Comparison of ENCODE assay signal across 8 cellular contexts in genomic region chr4:151099976-151100417, GRCh38. TPM values are rescaled to one million over a fixed set of nuclear protein-coding genes. Genes with fewer than 3 reads are reported as not detected.
DNase-seq lines count a peak whose midpoint lies in the region; ATAC-seq and TF ChIP-seq lines count a peak whose summit lies in the region.

No MANE protein-coding gene starts in this region.

- ATAC-seq in CD4-positive, alpha-beta T cell (ENCODE audit: poor library complexity) = no peak
- ATAC-seq in activated B cell treated with CpG ODN at 0.5 μM for 24 hours (ENCODE audit: low read depth) (no peak), HG03439 (IDR thresholded peaks at IDR 0.05; ENCODE audit: unreplicated experiment) (no peak)

- no peak for TF ChIP-seq CTCF in CD4-positive, alpha-beta T cell (IDR thresholded peaks at IDR 0.05)
- TF ChIP-seq CTCF in HEK293 (tag by site-specific recombination; IDR thresholded peaks at IDR 0.05) = no peak
- TF ChIP-seq CTCF in activated B cell treated with CpG ODN at 0.5 μM for 24 hours (IDR thresholded peaks at IDR 0.05) = no peak
- no peak for TF ChIP-seq CTCF in fibroblast of villous mesenchyme (IDR thresholded peaks at IDR 0.05; ENCODE audit: insufficient read depth, low read depth, low read length)
- no peak for TF ChIP-seq CTCF in osteocyte (IDR thresholded peaks at IDR 0.05)
- TF ChIP-seq CTCF in GM10248 (IDR thresholded peaks at IDR 0.05; ENCODE audit: control extremely low read depth, extremely low read depth, low read depth, missing control alignments) = no peak

- peak overlapping the region; percentile 68 for H3K27ac ChIP-seq in CD4-positive, alpha-beta T cell (ENCODE audit: low read depth, low read length)
- peak overlapping the region; percentile 91 for H3K27ac ChIP-seq in HEK293 (ENCODE audit: extremely low read depth, low read depth, low read length)

- no peaks in the 10 kb centered on the region for H3K9me3 ChIP-seq in CD4-positive, alpha-beta T cell (ENCODE audit: control insufficient read depth, low read length)
- no peaks in the 10 kb centered on the region for H3K9me3 ChIP-seq in HEK293 (ENCODE audit: control insufficient read depth, insufficient read depth, low read depth, low read length)

- peak overlapping the region; percentile 57 for H3K4me3 ChIP-seq in HEK293 (ENCODE audit: low read depth, low read length)
- H3K4me3 ChIP-seq in fibroblast of villous mesenchyme (ENCODE audit: low read depth, low read length) = peak overlapping the region; percentile 95

- peaks cover 59% of the 10 kb centered on the region for H3K36me3 Mint-ChIP-seq in CD4-positive, alpha-beta T cell (ENCODE audit: low read depth)
- H3K36me3 Mint-ChIP-seq in activated B cell treated with CpG ODN at 0.5 μM for 24 hours (ENCODE audit: low read depth) (peaks cover 53% of the 10 kb centered on the region), osteocyte (ENCODE audit: unreplicated experiment) (peaks cover 37% of the 10 kb centered on the region)

- no peaks in the 10 kb centered on the region for H3K4me1 ChIP-seq in HEK293 (ENCODE audit: control insufficient read depth, insufficient read depth, low read length)

- H3K4me3 Mint-ChIP-seq in CD4-positive, alpha-beta T cell = peak overlapping the region; percentile 87
- peak overlapping the region; percentile 99 for H3K4me3 Mint-ChIP-seq in activated B cell treated with CpG ODN at 0.5 μM for 24 hours
- H3K4me3 Mint-ChIP-seq in osteocyte (ENCODE audit: unreplicated experiment) = peak overlapping the region; percentile 96

- POLR2A ChIA-PET in CD4-positive, alpha-beta T cell (lab: Charles Lee) = interaction anchor here (0.7 to 4.4 kb wide), 3 partner anchors 11 to 1437 kb away, joined by 3 to 78 read pairs (median 13); partner anchors contain the start of gene LRBA
- POLR2A ChIA-PET in HEK293 (lab: Yijun Ruan, JAX) = no interaction called here
- POLR2A ChIA-PET in activated B cell treated with CpG ODN at 0.5 μM for 24 hours (lab: Charles Lee) = interaction anchor here (0.6 to 4.8 kb wide), 8 partner anchors 11 to 660 kb away, joined by 3 to 45 read pairs (median 4); partner anchors contain the start of genes GATB and LRBA
- POLR2A ChIA-PET in GM10248 (lab: Yijun Ruan, JAX) = interaction anchor here (1.0 kb wide), 1 partner anchor 12 kb away, joined by 3 read pairs; no protein-coding TSS in a partner anchor

- peak overlapping the region; percentile 88 for H3K27ac Mint-ChIP-seq in CD4-positive, alpha-beta T cell
- H3K27ac Mint-ChIP-seq in activated B cell treated with CpG ODN at 0.5 μM for 24 hours = peak overlapping the region; percentile 98
- H3K27ac Mint-ChIP-seq in osteocyte (ENCODE audit: unreplicated experiment) = peak overlapping the region; percentile 98

- peaks cover 36% of the 10 kb centered on the region for H3K4me1 Mint-ChIP-seq in CD4-positive, alpha-beta T cell (ENCODE audit: low read depth)
- H3K4me1 Mint-ChIP-seq in activated B cell treated with CpG ODN at 0.5 μM for 24 hours = peaks cover 40% of the 10 kb centered on the region
- peaks cover 29% of the 10 kb centered on the region for H3K4me1 Mint-ChIP-seq in osteocyte (ENCODE audit: unreplicated experiment)

- DNase-seq in CD4-positive, alpha-beta T cell = no peak
- DNase-seq in activated B cell treated with CpG ODN at 0.5 μM for 24 hours (no peak), fibroblast of villous mesenchyme (ENCODE audit: low read depth) (no peak), osteocyte (ENCODE audit: extremely low spot score, unreplicated experiment) (no peak), inferior parietal cortex (ENCODE audit: extremely low spot score) (no peak), GM10248 (ENCODE audit: extremely low spot score) (no peak)

- H3K36me3 ChIP-seq in HEK293 (ENCODE audit: control insufficient read depth in 2 of 2, insufficient read depth in 1 of 2, low read length in 2 of 2) = peaks cover 12 to 53% of the 10 kb centered on the region in 2 experiments

- CTCF ChIA-PET in CD4-positive, alpha-beta T cell (lab: Charles Lee) = interaction anchor here (1.3 to 2.4 kb wide), 3 partner anchors 17 to 1680 kb away, joined by 3 to 6 read pairs (median 6); partner anchors contain the start of genes ARFIP1, FHIP1A and TIGD4
- CTCF ChIA-PET in HEK293 (lab: Yijun Ruan, JAX) (interaction anchor here (0.6 kb wide), 1 partner anchor 1100 kb away, joined by 3 read pairs; no protein-coding TSS in a partner anchor), activated B cell treated with CpG ODN at 0.5 μM for 24 hours (lab: Charles Lee) (interaction anchor here (0.6 kb wide), 1 partner anchor 95 kb away, joined by 3 read pairs; no protein-coding TSS in a partner anchor), GM10248 (lab: Yijun Ruan, JAX) (interaction anchor here (0.9 to 2.9 kb wide), 3 partner anchors 9 to 17 kb away, joined by 3 to 16 read pairs (median 6); no protein-coding TSS in a partner anchor)

- intact Hi-C loops in CD4-positive, alpha-beta T cell (cut with DNase I, micrococcal nuclease) = loop anchor here (1.0 to 5.0 kb wide), 6 partner anchors 85 to 1679 kb away; partner anchors contain the start of genes FBXW7 (in 2 of the 2), LRBA (in 2 of the 2), ARFIP1 (in 1 of the 2) and FHIP1A (in 1 of the 2)
- intact Hi-C loops in activated B cell treated with CpG ODN at 0.5 μM for 24 hours (cut with micrococcal nuclease) = loop anchor here (1.0 to 5.0 kb wide), 5 partner anchors 85 to 1679 kb away; partner anchors contain the start of genes ARFIP1, DCLK2, FBXW7 and FHIP1A

- H3K27me3 ChIP-seq in CD4-positive, alpha-beta T cell (ENCODE audit: control insufficient read depth, insufficient read depth, low read length) = no peaks in the 10 kb centered on the region

- H3K9me3 Mint-ChIP-seq in CD4-positive, alpha-beta T cell = no peaks in the 10 kb centered on the region
- H3K9me3 Mint-ChIP-seq in activated B cell treated with CpG ODN at 0.5 μM for 24 hours (no peaks in the 10 kb centered on the region), osteocyte (ENCODE audit: unreplicated experiment) (no peaks in the 10 kb centered on the region)

- no peaks in the 10 kb centered on the region for H3K27me3 Mint-ChIP-seq in CD4-positive, alpha-beta T cell
- H3K27me3 Mint-ChIP-seq in activated B cell treated with CpG ODN at 0.5 μM for 24 hours (peaks cover 4% of the 10 kb centered on the region), osteocyte (ENCODE audit: unreplicated experiment) (peaks cover 3% of the 10 kb centered on the region)

TF ChIP-seq in HEK293, 187 proteins besides CTCF, POLR2A, EP300 and RAD21 (continues in another document):
- TF ChIP-seq PBX3 (CRISPR knock-in tag; IDR thresholded peaks at IDR 0.05) = no peak
- no peak for TF ChIP-seq PRDM6 (tag by site-specific recombination; IDR thresholded peaks at IDR 0.05)
- TF ChIP-seq YY2 (tag by site-specific recombination; IDR thresholded peaks at IDR 0.05) = no peak
- TF ChIP-seq ZBTB8A (tag by site-specific recombination; IDR thresholded peaks at IDR 0.05) = no peak
- no peak for TF ChIP-seq ZNF398 (tag by site-specific recombination; IDR thresholded peaks at IDR 0.05)

RNA-seq across cellular contexts. Expression of gene RPS3A, which starts 0.6 kb away (rescaled TPM):
- total RNA-seq in CD4-positive, alpha-beta T cell = 1,000 to 10,000 TPM; 3,925 to 4,071 TPM
- 3,089 and 3,656 TPM in 2 replicates for total RNA-seq in activated B cell treated with CpG ODN at 0.5 μM for 24 hours
- 1,579 and 1,904 TPM in 2 replicates for total RNA-seq in fibroblast of villous mesenchyme
- 1,534 and 1,586 TPM in 2 replicates for total RNA-seq in osteocyte
